Comparison of ENCODE assay signal across 1 cellular context in genomic region chrX:105822138-105823091, GRCh38.
TF ChIP-seq lines count a peak whose summit lies in the region.

Gene NRK (plus strand): TSS chrX:105822539. CDS start chrX:105822846, 307 bp downstream.

TF ChIP-seq in H1, 55 proteins besides CTCF, POLR2A, EP300 and RAD21 (continued from another document):
- TF ChIP-seq TAF7 (optimal IDR thresholded peaks at IDR 0.05; ENCODE audit: borderline replicate concordance, low read depth, low read length) (no peak), BCL11A (IDR thresholded peaks at IDR 0.05; ENCODE audit: low read depth in 2 of 2, low read length in 2 of 2) (no peak), E2F6 (IDR thresholded peaks at IDR 0.05) (peak; percentile 89), TCF12 (IDR thresholded peaks at IDR 0.05; ENCODE audit: low read depth, low read length) (no peak), RNF2 (IDR thresholded peaks at IDR 0.05; ENCODE audit: borderline replicate concordance, low read depth, low read length, missing control alignments, poor library complexity, severe bottlenecking) (peak; percentile 65), EZH2 (IDR thresholded peaks at IDR 0.05; ENCODE audit: low read depth, low read length, severe bottlenecking) (peak; percentile 40)
TF ChIP-seq in H1: peak in this region for 7.
